ENCODE assay signal across 9 cellular contexts in the genomic region with DNA sequence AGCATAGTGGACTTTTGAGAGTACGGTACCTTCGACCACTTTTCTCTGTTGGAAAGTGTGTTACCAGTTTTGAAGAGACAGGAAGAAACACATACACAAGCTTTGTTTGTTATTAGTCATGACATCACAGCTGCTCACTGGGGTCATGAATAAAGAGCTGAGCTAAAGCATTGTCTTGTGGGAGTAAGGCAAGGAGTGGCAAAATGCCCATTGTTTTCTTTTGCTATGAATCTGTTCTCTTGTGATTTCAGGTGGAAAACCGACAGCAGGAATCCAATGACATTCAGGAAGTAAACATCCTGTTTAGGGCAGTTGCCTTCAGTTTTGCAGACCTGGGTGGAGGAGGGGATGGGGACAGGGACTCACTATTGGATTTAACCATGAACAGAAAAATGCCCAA.
DNase-seq lines count a peak whose midpoint lies in the region; ATAC-seq and TF ChIP-seq lines count a peak whose summit lies in the region.
"Had no signal": no experiment of that assay in that cellular context is flagged by ENCODE, and none has a peak within 500 bp of the region (broad histone marks: within the 10 kb centered on the region; RNA-seq: fewer than 3 reads in every experiment).

No MANE protein-coding gene starts in this region.

- no peak overlapping the region for H3K4me3 ChIP-seq in adrenal gland
- H3K4me3 ChIP-seq in right atrium auricular region: no peak overlapping the region
- H3K4me3 ChIP-seq in skin epidermis: no peak overlapping the region

- H3K27me3 ChIP-seq in adrenal gland (no peaks in the 10 kb centered on the region), right atrium auricular region (no peaks in the 10 kb centered on the region)

- ATAC-seq in HG03460 (IDR thresholded peaks at IDR 0.05; ENCODE audit: unreplicated experiment) (no peak), GM21737 (IDR thresholded peaks at IDR 0.05; ENCODE audit: unreplicated experiment) (no peak), GM21528 (IDR thresholded peaks at IDR 0.05; ENCODE audit: low FRiP score, unreplicated experiment) (no peak)

- H3K27ac Mint-ChIP-seq in activated CD4-positive, alpha-beta memory T cell treated with anti-CD3 and anti-CD28 coated beads, Interleukin-2, amount 10 ng/mL, durations not matched to agents 7 days and 5 days: no peak overlapping the region

- no peaks in the 10 kb centered on the region for H3K9me3 Mint-ChIP-seq in activated CD4-positive, alpha-beta memory T cell treated with anti-CD3 and anti-CD28 coated beads, Interleukin-2, amount 10 ng/mL, durations not matched to agents 7 days and 5 days

- TF ChIP-seq CTCF in adrenal gland (IDR thresholded peaks at IDR 0.05) (no peak), right atrium auricular region (IDR thresholded peaks at IDR 0.05) (no peak)

- H3K9me3 ChIP-seq in adrenal gland (replicated peaks in 1 of 3) (no peaks in the 10 kb centered on the region), right atrium auricular region (no peaks in the 10 kb centered on the region)

- intact Hi-C loops in adrenal gland (cut with DNase I): no loop called here

- POLR2A ChIA-PET in activated CD4-positive, alpha-beta memory T cell treated with anti-CD3 and anti-CD28 coated beads, Interleukin-2, amount 10 ng/mL, durations not matched to agents 7 days and 5 days (lab: Charles Lee): no interaction called here

- no peak overlapping the region for H3K4me3 Mint-ChIP-seq in activated CD4-positive, alpha-beta memory T cell treated with anti-CD3 and anti-CD28 coated beads, Interleukin-2, amount 10 ng/mL, durations not matched to agents 7 days and 5 days

- peak overlapping the region; percentile 19 to 90 (median 68) for H3K27ac ChIP-seq in adrenal gland
- H3K27ac ChIP-seq in right atrium auricular region: peak overlapping the region; percentile 71 to 72
- peak overlapping the region in 17 of 21 experiments; percentile 2 to 82 (median 64) for H3K27ac ChIP-seq in skin epidermis

- CTCF ChIA-PET in activated CD4-positive, alpha-beta memory T cell treated with anti-CD3 and anti-CD28 coated beads, Interleukin-2, amount 10 ng/mL, durations not matched to agents 7 days and 5 days (lab: Charles Lee): interaction anchor here (0.8 kb wide), 1 partner anchor 186 kb away, joined by 3 read pairs; no protein-coding TSS in a partner anchor

- peak; percentile 42 for DNase-seq in HCEC 1CT
- DNase-seq in adrenal gland: peak in 2 of 7 donors; percentile 32 to 34
- DNase-seq in right atrium auricular region (ENCODE audit: low spot score): no peak
- DNase-seq in activated CD4-positive, alpha-beta memory T cell treated with anti-CD3 and anti-CD28 coated beads, Interleukin-2, amount 10 ng/mL, durations not matched to agents 7 days and 5 days: no peak
- DNase-seq: NCI-H1105 treated with DMSO at 0.1 percent for 48 hours had no signal

- no peaks in the 10 kb centered on the region for H3K36me3 Mint-ChIP-seq in activated CD4-positive, alpha-beta memory T cell treated with anti-CD3 and anti-CD28 coated beads, Interleukin-2, amount 10 ng/mL, durations not matched to agents 7 days and 5 days (ENCODE audit: low read depth)

- WGBS in adrenal gland, 4 donors: 45 to 58% (median 49%) methylated on average over 3 of the region's 3 CpGs

- no peak for TF ChIP-seq POLR2A in adrenal gland (IDR thresholded peaks at IDR 0.05)

- no peaks in the 10 kb centered on the region for H3K27me3 Mint-ChIP-seq in activated CD4-positive, alpha-beta memory T cell treated with anti-CD3 and anti-CD28 coated beads, Interleukin-2, amount 10 ng/mL, durations not matched to agents 7 days and 5 days

- H3K4me1 Mint-ChIP-seq in activated CD4-positive, alpha-beta memory T cell treated with anti-CD3 and anti-CD28 coated beads, Interleukin-2, amount 10 ng/mL, durations not matched to agents 7 days and 5 days: peaks cover 6% of the 10 kb centered on the region

- H3K36me3 ChIP-seq in adrenal gland (replicated peaks in 1 of 2) (peaks cover 0 to 8% of the 10 kb centered on the region in 2 donors), right atrium auricular region (peaks cover 8% of the 10 kb centered on the region)

- H3K4me1 ChIP-seq in adrenal gland (replicated peaks in 1 of 2): peaks cover 40 to 65% of the 10 kb centered on the region in 2 donors
- H3K4me1 ChIP-seq in right atrium auricular region: peaks cover 0 to 51% of the 10 kb centered on the region in 2 donors
